ENCODE assay signal across 21 cellular contexts in the genomic region with DNA sequence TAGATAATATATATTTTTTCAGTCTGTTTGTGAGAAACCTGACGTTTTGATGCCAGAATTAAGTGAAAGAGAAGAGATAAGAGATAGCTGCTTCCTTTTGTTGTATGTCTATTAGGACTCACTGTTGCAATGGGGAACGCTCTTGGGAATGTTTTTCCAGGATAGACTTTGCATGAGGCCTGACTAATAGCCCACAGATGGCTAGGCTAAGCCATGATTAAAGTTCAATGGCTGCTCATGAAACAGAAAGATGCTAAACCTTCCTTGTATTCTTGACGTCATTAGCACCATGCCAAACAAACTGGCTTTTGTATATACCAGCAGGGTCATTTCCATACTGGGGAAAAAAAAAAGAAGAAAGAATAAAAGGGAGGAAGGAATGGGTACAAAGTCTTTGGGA.
"Had no signal": no experiment of that assay in that cellular context is flagged by ENCODE, and none has a peak within 500 bp of the region (broad histone marks: within the 10 kb centered on the region; RNA-seq: fewer than 3 reads in every experiment).

No MANE protein-coding gene starts in this region.

- H3K36me3 Mint-ChIP-seq: activated naive CD8-positive, alpha-beta T cell treated with anti-CD3 and anti-CD28 coated beads for 36 hours had no signal

- DNase-seq: activated CD4-positive, alpha-beta T cell treated with anti-CD3 and anti-CD28 coated beads for 1 hour; activated CD4-positive, alpha-beta T cell treated with anti-CD3 and anti-CD28 coated beads, Interleukin-2, amount 50 U/mL, for 4 hours; activated gamma-delta T cell treated with Interleukin-2 at 50 U/mL for 16 hours; activated naive CD8-positive, alpha-beta T cell treated with anti-CD3 and anti-CD28 coated beads for 36 hours; body of pancreas; caudate nucleus; dorsolateral prefrontal cortex; head of caudate nucleus; left ventricle myocardium inferior; natural killer cell; pancreas; stimulated activated CD4-positive, alpha-beta T cell treated with anti-CD3 and anti-CD28 coated beads, Interleukin-12 subunit alpha, Interleukin-12 subunit beta, amount 100 ng/mL, for 4 hours; stimulated activated CD4-positive, alpha-beta T cell treated with anti-CD3 and anti-CD28 coated beads, Interleukin-1b, Interleukin-23, amount 100 ng/mL, for 48 hours; stimulated activated CD8-positive, alpha-beta memory T cell treated with anti-CD3 and anti-CD28 coated beads, Interleukin-4, amount 100 ng/mL, for 48 hours; stimulated activated naive CD4-positive, alpha-beta T cell; T1000; thyroid gland had no signal

- H3K4me3 ChIP-seq: body of pancreas, dorsolateral prefrontal cortex, left ventricle myocardium inferior, pancreas, thyroid gland had no signal

- H3K4me1 Mint-ChIP-seq: activated naive CD8-positive, alpha-beta T cell treated with anti-CD3 and anti-CD28 coated beads for 36 hours; memory B cell; natural killer cell had no signal

- H3K27me3 Mint-ChIP-seq: activated naive CD8-positive, alpha-beta T cell treated with anti-CD3 and anti-CD28 coated beads for 36 hours; memory B cell had no signal

- H3K4me3 Mint-ChIP-seq: activated naive CD8-positive, alpha-beta T cell treated with anti-CD3 and anti-CD28 coated beads for 36 hours; memory B cell; natural killer cell had no signal

- H3K36me3 ChIP-seq: left ventricle myocardium inferior, neutrophil, pancreas, thyroid gland had no signal

- H3K9me3 ChIP-seq: body of pancreas, left ventricle myocardium inferior, neutrophil, pancreas, thyroid gland had no signal

- H3K4me1 ChIP-seq: body of pancreas, left ventricle myocardium inferior, pancreas, thyroid gland had no signal

- H3K9me3 Mint-ChIP-seq: activated naive CD8-positive, alpha-beta T cell treated with anti-CD3 and anti-CD28 coated beads for 36 hours; natural killer cell had no signal

- H3K27me3 ChIP-seq: body of pancreas, dorsolateral prefrontal cortex, neutrophil, pancreas, thyroid gland had no signal

- H3K27ac ChIP-seq: body of pancreas, dorsolateral prefrontal cortex, epithelial cell of prostate, left ventricle myocardium inferior, neutrophil, pancreas, thyroid gland, VCaP had no signal

- H3K27ac Mint-ChIP-seq: activated naive CD8-positive, alpha-beta T cell treated with anti-CD3 and anti-CD28 coated beads for 36 hours; memory B cell; natural killer cell had no signal
